Comparison of ENCODE assay signal across 12 cellular contexts in genomic region chr17:60119795-60120751, GRCh38. TPM values are rescaled to one million over a fixed set of nuclear protein-coding genes. Genes with fewer than 3 reads are reported as not detected.
DNase-seq lines count a peak whose midpoint lies in the region; ATAC-seq and TF ChIP-seq lines count a peak whose summit lies in the region.
"Not testable (repeated sequence)": the region's sequence is repeated elsewhere in the genome, so short reads cannot be mapped to it uniquely, and the experiment has no call there.
"Had no signal": no experiment of that assay in that cellular context is flagged by ENCODE, and none has a peak within 500 bp of the region (broad histone marks: within the 10 kb centered on the region; RNA-seq: fewer than 3 reads in every experiment).

No MANE protein-coding gene starts in this region.

- not testable (repeated sequence) for H3K4me3 Mint-ChIP-seq in T-helper 17 cell; activated T-helper 17 cell treated with anti-CD3 and anti-CD28 coated beads, Interleukin-2, amount 50 U/mL, for 72 hours; naive thymus-derived CD8-positive, alpha-beta T cell; stimulated activated effector memory CD8-positive, alpha-beta T cell treated with anti-CD3 and anti-CD28 coated beads, Interleukin-12 subunit alpha, Interleukin-12 subunit beta, amount 100 ng/mL, for 72 hours

- peak; percentile 50 for ATAC-seq in T-helper 17 cell
- peak; percentile 43 for ATAC-seq in activated T-helper 17 cell treated with anti-CD3 and anti-CD28 coated beads, Interleukin-2, amount 50 U/mL, for 72 hours (replicated peaks)
- ATAC-seq in gastroesophageal sphincter: peak; percentile 38
- peak; percentile 78 for ATAC-seq in left lobe of liver
- peak; percentile 40 to 77 for ATAC-seq in naive thymus-derived CD8-positive, alpha-beta T cell
- ATAC-seq in stimulated activated effector memory CD8-positive, alpha-beta T cell treated with anti-CD3 and anti-CD28 coated beads, Interleukin-12 subunit alpha, Interleukin-12 subunit beta, amount 100 ng/mL, for 72 hours: peak; percentile 37

- TF ChIP-seq POLR2A in gastroesophageal sphincter (IDR thresholded peaks at IDR 0.05): not testable (repeated sequence)

- not testable (repeated sequence) for H3K4me1 Mint-ChIP-seq in T-helper 17 cell; activated T-helper 17 cell treated with anti-CD3 and anti-CD28 coated beads, Interleukin-2, amount 50 U/mL, for 72 hours; naive thymus-derived CD8-positive, alpha-beta T cell; stimulated activated effector memory CD8-positive, alpha-beta T cell treated with anti-CD3 and anti-CD28 coated beads, Interleukin-12 subunit alpha, Interleukin-12 subunit beta, amount 100 ng/mL, for 72 hours

- not testable (repeated sequence) for H3K4me1 ChIP-seq in gastroesophageal sphincter

- not testable (repeated sequence) for TF ChIP-seq CTCF in HFF-Myc (IDR thresholded peaks at IDR 0.05; ENCODE audit: low read depth, low read length, missing control alignments); gastroesophageal sphincter (IDR thresholded peaks at IDR 0.05)

- H3K9me3 ChIP-seq in T-helper 17 cell (ENCODE audit: control insufficient read depth, low read length, poor library complexity, severe bottlenecking); gastroesophageal sphincter: not testable (repeated sequence)

- H3K27ac Mint-ChIP-seq in T-helper 17 cell; activated T-helper 17 cell treated with anti-CD3 and anti-CD28 coated beads, Interleukin-2, amount 50 U/mL, for 72 hours; naive thymus-derived CD8-positive, alpha-beta T cell; stimulated activated effector memory CD8-positive, alpha-beta T cell treated with anti-CD3 and anti-CD28 coated beads, Interleukin-12 subunit alpha, Interleukin-12 subunit beta, amount 100 ng/mL, for 72 hours: not testable (repeated sequence)

- TF ChIP-seq EP300 in gastroesophageal sphincter (IDR thresholded peaks at IDR 0.05): not testable (repeated sequence)

- POLR2A ChIA-PET in naive thymus-derived CD8-positive, alpha-beta T cell (lab: Charles Lee): not testable (repeated sequence)

- H3K36me3 Mint-ChIP-seq in T-helper 17 cell (ENCODE audit: low read depth); activated T-helper 17 cell treated with anti-CD3 and anti-CD28 coated beads, Interleukin-2, amount 50 U/mL, for 72 hours (ENCODE audit: low read depth); naive thymus-derived CD8-positive, alpha-beta T cell; stimulated activated effector memory CD8-positive, alpha-beta T cell treated with anti-CD3 and anti-CD28 coated beads, Interleukin-12 subunit alpha, Interleukin-12 subunit beta, amount 100 ng/mL, for 72 hours: not testable (repeated sequence)

- H3K27me3 Mint-ChIP-seq in T-helper 17 cell; activated T-helper 17 cell treated with anti-CD3 and anti-CD28 coated beads, Interleukin-2, amount 50 U/mL, for 72 hours; naive thymus-derived CD8-positive, alpha-beta T cell: not testable (repeated sequence)

- not testable (repeated sequence) for DNase-seq in HFF-Myc (ENCODE audit: extremely low read depth, low read depth); T-helper 17 cell; left lobe of liver (ENCODE audit: low spot score); naive thymus-derived CD8-positive, alpha-beta T cell; stimulated activated effector memory CD8-positive, alpha-beta T cell treated with anti-CD3 and anti-CD28 coated beads, Interleukin-12 subunit alpha, Interleukin-12 subunit beta, amount 100 ng/mL, for 72 hours (ENCODE audit: low spot score in 2 of 2)

- H3K27me3 ChIP-seq in gastroesophageal sphincter: not testable (repeated sequence)

- H3K4me3 ChIP-seq in HFF-Myc (replicated peaks; ENCODE audit: low read depth, low read length): 0 out of 2 replicates have a peak overlapping the region, but pooled peaks have one; percentile 11
- not testable (repeated sequence) for H3K4me3 ChIP-seq in gastroesophageal sphincter

- not testable (repeated sequence) for H3K27ac ChIP-seq in gastroesophageal sphincter

- no CpG with 5 or more reads among the region's 114 CpGs for WGBS in gastroesophageal sphincter (ENCODE audit: low coverage in 1 of 2), 2 donors

- not testable (repeated sequence) for H3K9me3 Mint-ChIP-seq in activated T-helper 17 cell treated with anti-CD3 and anti-CD28 coated beads, Interleukin-2, amount 50 U/mL, for 72 hours; naive thymus-derived CD8-positive, alpha-beta T cell; stimulated activated effector memory CD8-positive, alpha-beta T cell treated with anti-CD3 and anti-CD28 coated beads, Interleukin-12 subunit alpha, Interleukin-12 subunit beta, amount 100 ng/mL, for 72 hours

- H3K36me3 ChIP-seq in gastroesophageal sphincter: not testable (repeated sequence)

RNA-seq across cellular contexts. Expression of gene CA4, which starts 29.7 kb away (rescaled TPM):
- total RNA-seq in T-helper 17 cell (not detected), gastroesophageal sphincter (1 to 10 TPM; 1.8 to 5.5 (median 3.3) TPM), left lobe of liver (0.53 TPM)
- not detected for total RNA-seq in activated T-helper 17 cell treated with anti-CD3 and anti-CD28 coated beads, Interleukin-2, amount 50 U/mL, for 72 hours
- not detected for total RNA-seq in naive thymus-derived CD8-positive, alpha-beta T cell
- polyA plus RNA-seq in naive thymus-derived CD8-positive, alpha-beta T cell: not detected
- total RNA-seq: activated CD4-positive, alpha-beta memory T cell treated with anti-CD3 and anti-CD28 coated beads for 36 hours; fibroblast of lung; G401; T-helper 1 cell treated with Interleukin-12 subunit alpha and Interleukin-12 subunit beta and Interleukin-4 antibody, amounts not matched to agents 30 ng/mL and 1 ng/mL, for 36 hours had no signal
- polyA plus RNA-seq: fibroblast of lung, immature natural killer cell had no signal

RNA-seq across cellular contexts. Expression of gene HEATR6, which starts 41.4 kb away (rescaled TPM):
- total RNA-seq in T-helper 17 cell (10 to 100 TPM; 13.7 to 18.5 TPM), gastroesophageal sphincter (10 to 100 TPM; 13.4 to 30.4 (median 18.4) TPM), left lobe of liver (5.0 TPM)
- total RNA-seq in activated T-helper 17 cell treated with anti-CD3 and anti-CD28 coated beads, Interleukin-2, amount 50 U/mL, for 72 hours: 10 to 100 TPM; 30.5 to 31.5 TPM
- total RNA-seq in naive thymus-derived CD8-positive, alpha-beta T cell: 10 to 100 TPM; 16.4 to 22.1 TPM
- polyA plus RNA-seq in naive thymus-derived CD8-positive, alpha-beta T cell: 1 to 10 TPM; 7.0 to 9.6 (median 7.6) TPM
